ENCODE assay signal across 19 cellular contexts in genomic region chr10:71539564-71540118, GRCh38.
"Had no signal": no experiment of that assay in that cellular context is flagged by ENCODE, and none has a peak within 500 bp of the region (broad histone marks: within the 10 kb centered on the region; RNA-seq: fewer than 3 reads in every experiment).

No MANE protein-coding gene starts in this region.

- H3K4me3 ChIP-seq: breast epithelium, PC-9, SK-N-MC had no signal

- H3K9me3 ChIP-seq: breast epithelium had no signal

- H3K9me3 Mint-ChIP-seq: activated CD4-positive, alpha-beta memory T cell treated with anti-CD3 and anti-CD28 coated beads, Interleukin-2, amount 10 ng/mL, durations not matched to agents 7 days and 5 days; activated naive CD4-positive, alpha-beta T cell treated with anti-CD3 and anti-CD28 coated beads, Interleukin-2, amount 50 U/mL, for 72 hours; T-cell had no signal

- H3K27me3 Mint-ChIP-seq: activated CD4-positive, alpha-beta T cell treated with anti-CD3 and anti-CD28 coated beads for 36 hours had no signal

- DNase-seq: activated CD4-positive, alpha-beta memory T cell treated with anti-CD3 and anti-CD28 coated beads, Interleukin-2, amount 10 ng/mL, durations not matched to agents 7 days and 5 days; activated CD4-positive, alpha-beta T cell treated with anti-CD3 and anti-CD28 coated beads for 36 hours; activated CD4-positive, alpha-beta T cell treated with anti-CD3 and anti-CD28 coated beads, Interleukin-2, amount 50 U/mL, for 1 hour; activated effector memory CD4-positive, alpha-beta T cell treated with anti-CD3 and anti-CD28 coated beads, Interleukin-2, amount 50 U/mL, for 16 hours; activated naive CD4-positive, alpha-beta T cell treated with Interleukin-2 at 50 U/mL for 16 hours; caudate nucleus; Karpas-422; MM.1S; NCI-H1105; NCI-H1436 treated with DMSO at 0.1 percent for 48 hours; NCI-H187; NCI-H2081; NCI-H524; PC-9; T-cell had no signal

- H3K36me3 Mint-ChIP-seq: activated naive CD4-positive, alpha-beta T cell treated with anti-CD3 and anti-CD28 coated beads, Interleukin-2, amount 50 U/mL, for 72 hours; T-cell had no signal

- H3K27ac ChIP-seq: breast epithelium, PC-9, SK-N-MC, VCaP had no signal

- H3K4me3 Mint-ChIP-seq: activated CD4-positive, alpha-beta memory T cell treated with anti-CD3 and anti-CD28 coated beads, Interleukin-2, amount 10 ng/mL, durations not matched to agents 7 days and 5 days; activated CD4-positive, alpha-beta T cell treated with anti-CD3 and anti-CD28 coated beads for 36 hours; T-cell had no signal

- H3K4me1 Mint-ChIP-seq: activated CD4-positive, alpha-beta memory T cell treated with anti-CD3 and anti-CD28 coated beads, Interleukin-2, amount 10 ng/mL, durations not matched to agents 7 days and 5 days; T-cell had no signal

- H3K36me3 ChIP-seq: breast epithelium had no signal

- H3K27me3 ChIP-seq: breast epithelium had no signal

- H3K4me1 ChIP-seq: breast epithelium had no signal

- H3K27ac Mint-ChIP-seq: activated CD4-positive, alpha-beta memory T cell treated with anti-CD3 and anti-CD28 coated beads, Interleukin-2, amount 10 ng/mL, durations not matched to agents 7 days and 5 days; activated CD4-positive, alpha-beta T cell treated with anti-CD3 and anti-CD28 coated beads for 36 hours; activated naive CD4-positive, alpha-beta T cell treated with anti-CD3 and anti-CD28 coated beads, Interleukin-2, amount 50 U/mL, for 72 hours; T-cell had no signal

- ATAC-seq: activated CD4-positive, alpha-beta T cell treated with anti-CD3 and anti-CD28 coated beads for 36 hours; T-cell had no signal
